Comparison of ENCODE assay signal across 8 cellular contexts in the genomic region with DNA sequence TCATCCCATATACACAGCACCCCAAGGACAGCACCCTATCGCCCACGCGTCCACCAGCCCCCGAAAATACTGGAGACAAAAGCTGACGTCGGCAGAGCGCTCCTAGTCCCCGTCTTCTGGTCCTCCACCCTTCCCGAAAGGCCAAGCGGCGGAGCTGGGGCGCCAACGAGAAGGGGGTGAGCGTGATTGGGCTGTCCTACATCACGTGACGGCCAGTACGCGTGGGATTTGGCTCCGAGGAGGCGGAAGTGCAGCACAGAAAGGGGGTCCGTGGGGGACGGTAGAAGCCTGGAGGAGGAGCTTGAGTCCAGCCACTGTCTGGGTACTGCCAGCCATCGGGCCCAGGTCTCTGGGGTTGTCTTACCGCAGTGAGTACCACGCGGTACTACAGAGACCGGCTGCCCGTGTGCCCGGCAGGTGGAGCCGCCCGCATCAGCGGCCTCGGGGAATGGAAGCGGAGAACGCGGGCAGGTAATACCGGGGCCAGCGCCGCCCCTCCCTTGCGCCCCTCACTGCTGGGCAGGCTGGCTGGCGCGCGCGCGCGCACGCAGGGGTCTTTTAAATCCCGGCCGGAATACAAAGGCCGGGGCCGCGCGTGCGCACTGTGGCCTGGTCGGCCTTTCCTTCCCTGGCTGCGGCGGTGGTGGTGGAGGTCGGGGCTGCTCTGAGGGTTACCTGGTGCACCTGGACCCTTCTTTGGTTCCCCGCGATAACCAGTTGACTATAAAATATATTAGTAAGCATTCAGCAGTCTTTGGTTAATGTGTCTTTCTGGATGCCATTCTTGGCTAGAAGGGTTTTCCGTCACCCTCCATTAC. TPM values are rescaled to one million over a fixed set of nuclear protein-coding genes. Genes with fewer than 3 reads are reported as not detected.
DNase-seq lines count a peak whose midpoint lies in the region; ATAC-seq and TF ChIP-seq lines count a peak whose summit lies in the region.

Gene TDG, plus strand, starts transcription at position 283 of the 818 bp plus-strand sequence. Its CDS starts 166 bp downstream, at position 449.

- H3K79me2 ChIP-seq in ACC112 (ENCODE audit: control insufficient read depth, insufficient read depth, low read length, unreplicated experiment) = peaks cover 71% of the 10 kb centered on the region

- TF ChIP-seq CTCF in VCaP (conservative IDR thresholded peaks at IDR 0.05) (peak; percentile 46), breast epithelium (IDR thresholded peaks at IDR 0.05) (peak in 2 of 3 donors; percentile 6 to 31)

- TF ChIP-seq POLR2A in breast epithelium (IDR thresholded peaks at IDR 0.05) = peak; percentile 85

- no peaks in the 10 kb centered on the region for H3K27me3 ChIP-seq in ACC112 (ENCODE audit: insufficient read depth, low read length)
- H3K27me3 ChIP-seq in breast epithelium = no peaks in the 10 kb centered on the region

- H2AFZ ChIP-seq in ACC112 (ENCODE audit: low read length, unreplicated experiment) = peak within 1 kb of the TSS; percentile 69

- ATAC-seq in GM18868 (IDR thresholded peaks at IDR 0.05; ENCODE audit: unreplicated experiment) (peak; percentile 93), HG03108 (IDR thresholded peaks at IDR 0.05; ENCODE audit: unreplicated experiment) (peak; percentile 91)

- H3K36me3 ChIP-seq in ACC112 (ENCODE audit: insufficient read depth, low read length) (no peaks in the 10 kb centered on the region), breast epithelium (no peaks in the 10 kb centered on the region)

- H3K4me1 ChIP-seq in ACC112 (ENCODE audit: control insufficient read depth, insufficient read depth, low read length, unreplicated experiment) (peaks cover 24% of the 10 kb centered on the region), breast epithelium (peaks cover 0 to 5% of the 10 kb centered on the region in 2 donors)

- H3K9me3 ChIP-seq in breast epithelium = no peaks in the 10 kb centered on the region
- H3K9me3 ChIP-seq in iPS-18c (ENCODE audit: control insufficient read depth, insufficient read depth, low read length) = no peaks in the 10 kb centered on the region

- H3K27ac ChIP-seq in ACC112 (ENCODE audit: low read depth, low read length) (peak within 1 kb of the TSS; percentile 69), VCaP (peak within 1 kb of the TSS; percentile 92), breast epithelium (peak within 1 kb of the TSS; percentile 95 to 98), skin epidermis (peak within 1 kb of the TSS; percentile 76 to 99 (median 95))

- H3K4me3 ChIP-seq in ACC112 (ENCODE audit: low read depth, low read length) (peak within 1 kb of the TSS; percentile 94), breast epithelium (peak within 1 kb of the TSS; percentile 75 to 95 (median 80)), iPS-18c (ENCODE audit: insufficient read depth, low read depth, low read length) (peak within 1 kb of the TSS; percentile 58), skin epidermis (peak within 1 kb of the TSS; percentile 66 to 89 (median 74))

- DNase-seq in NCI-H2196 (lab: John Stamatoyannopoulos, UW; ENCODE audit: unreplicated experiment) = peak; percentile 98
- peak; percentile 98 for DNase-seq in breast epithelium (ENCODE audit: low spot score in 2 of 2)

- intact Hi-C loops in breast epithelium (cut with DNase I; ENCODE audit: low total_unique reads) = loop anchor here (2.0 kb wide), 1 partner anchor 35 kb away; the partner anchor contains the start of gene HSP90B1

RNA-seq across cellular contexts. Expression of gene TDG, which starts in this region (rescaled TPM):
- 10 to 100 TPM; 14.4 to 37.5 (median 29.8) TPM for total RNA-seq in breast epithelium

Comparison
In these comparisons a context has a peak if more than half of its experiments do, and no peak if none do; other contexts are left out.
1. Peak in every context shown above with its lines: DNase-seq, ATAC-seq, H3K4me3 ChIP-seq and H3K27ac ChIP-seq.